ENCODE assay signal across 11 cellular contexts in the genomic region with DNA sequence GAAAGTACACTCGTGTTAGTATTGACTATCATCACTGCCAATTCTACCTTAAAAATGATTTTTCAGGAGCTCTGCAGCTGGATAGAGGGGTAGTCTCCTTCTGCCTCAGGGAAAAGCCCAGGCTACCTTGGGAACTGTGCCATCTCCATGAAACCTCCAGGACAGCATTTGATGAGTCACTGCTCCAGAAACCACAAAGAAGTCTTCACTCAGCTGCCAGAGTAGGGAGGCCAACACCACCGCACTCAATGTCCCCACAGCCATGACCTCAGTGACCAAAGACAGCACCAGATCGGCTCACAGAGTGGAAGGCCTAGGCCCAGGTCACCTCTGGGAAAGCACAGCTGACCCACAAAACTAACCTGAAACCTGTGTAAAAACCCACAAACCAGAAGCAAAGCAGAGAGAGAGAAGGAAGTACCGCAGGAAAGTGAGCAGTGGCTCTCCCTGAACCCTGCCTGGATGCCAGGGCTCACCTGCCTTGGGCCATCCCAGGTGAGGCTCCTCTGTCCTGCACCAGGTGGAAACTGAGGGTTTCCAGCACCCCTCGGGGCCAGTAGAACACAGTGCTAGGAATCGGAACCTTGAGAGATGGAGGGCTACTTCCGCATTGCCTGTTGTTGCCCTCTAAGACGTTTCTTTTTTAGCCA. TPM values are rescaled to one million over a fixed set of nuclear protein-coding genes. Genes with fewer than 3 reads are reported as not detected.
DNase-seq lines count a peak whose midpoint lies in the region; ATAC-seq, FAIRE-seq and TF ChIP-seq lines count a peak whose summit lies in the region.
"Had no signal": no experiment of that assay in that cellular context is flagged by ENCODE, and none has a peak within 500 bp of the region (broad histone marks: within the 10 kb centered on the region; RNA-seq: fewer than 3 reads in every experiment).

No MANE protein-coding gene starts in this region.

- H2BK5ac ChIP-seq in H1 (ENCODE audit: low read depth, low read length) = peak overlapping the region; percentile 1; the same call in 1 of the 2 replicates

- intact Hi-C loops in HepG2 (cut with micrococcal nuclease; ENCODE audit: unreplicated experiment) (no loop called here), mucosa of descending colon (cut with DNase I, micrococcal nuclease) (no loop called here)

- CTCF ChIA-PET in HepG2 (lab: Yijun Ruan, JAX; ENCODE audit: low intra/inter-chr PET ratio, low total read pairs) = no interaction called here
- CTCF ChIA-PET in H1 (lab: Charles Lee; ENCODE audit: partially characterized antibody) = interaction anchor here (0.9 kb wide), 1 partner anchor 258 kb away, joined by 3 read pairs; no protein-coding TSS in a partner anchor

- no peaks in the 10 kb centered on the region for H3K9me3 Mint-ChIP-seq in activated naive CD4-positive, alpha-beta T cell treated with anti-CD3 and anti-CD28 coated beads, Interleukin-2, amount 50 U/mL, for 72 hours

- H3K36me3 Mint-ChIP-seq in activated naive CD4-positive, alpha-beta T cell treated with anti-CD3 and anti-CD28 coated beads, Interleukin-2, amount 50 U/mL, for 72 hours = no peaks in the 10 kb centered on the region

- no peak for TF ChIP-seq EP300 in HepG2 (IDR thresholded peaks at IDR 0.05; ENCODE audit: low read depth in 2 of 2, low read length in 2 of 2)
- no peak for TF ChIP-seq EP300 in HepG2 (CRISPR knock-in tag; IDR thresholded peaks at IDR 0.05; ENCODE audit: borderline replicate concordance)
- no peak for TF ChIP-seq EP300 in H1 (IDR thresholded peaks at IDR 0.05; ENCODE audit: borderline replicate concordance in 1 of 2, low read depth in 2 of 2, low read length in 2 of 2)

- no peak overlapping the region for H3K4me2 ChIP-seq in HepG2 (ENCODE audit: low read depth, low read length)
- no peak overlapping the region for H3K4me2 ChIP-seq in H1 (ENCODE audit: insufficient read depth in 1 of 2, low read depth in 2 of 2, low read length in 2 of 2)

- no peak overlapping the region for H2BK15ac ChIP-seq in H1 (ENCODE audit: low read length)

- no peaks in the 10 kb centered on the region for H3K79me2 ChIP-seq in HepG2 (ENCODE audit: insufficient read depth, low read length)
- H3K79me2 ChIP-seq in H1 (ENCODE audit: control insufficient read depth in 1 of 2, insufficient read depth in 2 of 2, low read length in 2 of 2) = no peaks in the 10 kb centered on the region

- no peak overlapping the region for H3K14ac ChIP-seq in H1 (ENCODE audit: insufficient read length)

- no peak overlapping the region for H2BK120ac ChIP-seq in H1 (replicated peaks; ENCODE audit: low read depth, low read length)

- no peak overlapping the region for H3K9ac ChIP-seq in liver (ENCODE audit: low read depth in 1 of 2, low read length in 2 of 2)
- no peak overlapping the region for H3K9ac ChIP-seq in HepG2 (ENCODE audit: insufficient read depth, low read depth, low read length)
- no peak overlapping the region for H3K9ac ChIP-seq in H1 (replicated peaks in 1 of 4; ENCODE audit: extremely low read depth in 1 of 4, low read depth in 3 of 4, low read length in 3 of 4)

- no peak overlapping the region for H3K56ac ChIP-seq in H1 (replicated peaks; ENCODE audit: insufficient read length, low read depth, low read length)

- TF ChIP-seq POLR2A in HepG2 (IDR thresholded peaks at IDR 0.05; ENCODE audit: insufficient read depth in 1 of 2, low read depth in 2 of 2, low read length in 2 of 2) = no peak
- no peak for TF ChIP-seq POLR2A in H1 (IDR thresholded peaks at IDR 0.05; ENCODE audit: control extremely low read depth in 1 of 2, low read depth in 2 of 2, low read length in 2 of 2)

- no peak overlapping the region for H3K4ac ChIP-seq in H1 (replicated peaks; ENCODE audit: insufficient read length, low read depth, low read length)

- H2BK12ac ChIP-seq in H1 (ENCODE audit: low read depth, low read length) = no peak overlapping the region

- H3K4me1 ChIP-seq in liver (ENCODE audit: control insufficient read depth in 4 of 4, insufficient read depth in 4 of 4, low read length in 3 of 4) = no peaks in the 10 kb centered on the region
- no peaks in the 10 kb centered on the region for H3K4me1 ChIP-seq in HepG2 (ENCODE audit: insufficient read depth, low read length)
- peaks cover 0 to 7% (median 1%) of the 10 kb centered on the region in 4 experiments; a peak in 3 of 7 replicates for H3K4me1 ChIP-seq in H1 (replicated peaks in 1 of 4; ENCODE audit: control insufficient read depth in 3 of 4, insufficient read depth in 4 of 4, low read length in 3 of 4)
- no peaks in the 10 kb centered on the region for H3K4me1 ChIP-seq in mucosa of descending colon (ENCODE audit: low read depth)
- H3K4me1 ChIP-seq: right lobe of liver had no signal

- FAIRE-seq in HepG2 (lab: Jason Lieb, UNC) = no peak
- FAIRE-seq in H1 (lab: Jason Lieb, UNC) = no peak

- H3K4me3 ChIP-seq in liver (ENCODE audit: low read depth in 1 of 3, low read length in 3 of 3) (no peak overlapping the region), HepG2 (replicated peaks in 1 of 3; ENCODE audit: insufficient read depth in 1 of 3, low read depth in 2 of 3, low read length in 3 of 3) (no peak overlapping the region), H1 (ENCODE audit: extremely low read depth in 1 of 4, insufficient read depth in 2 of 4, low read depth in 3 of 4, low read length in 4 of 4) (no peak overlapping the region), mucosa of descending colon (no peak overlapping the region), H7 (ENCODE audit: insufficient read depth, low read depth, low read length) (no peak overlapping the region)
- H3K4me3 ChIP-seq: right lobe of liver had no signal

- no peak overlapping the region for H4K5ac ChIP-seq in H1 (ENCODE audit: insufficient read length, low read depth, low read length)

- H3K27ac ChIP-seq in liver (ENCODE audit: low read depth in 1 of 2, low read length in 2 of 2) (peak overlapping the region in 1 of 2 donors; percentile 8), HepG2 (ENCODE audit: extremely low read length, insufficient read depth, low read length) (no peak overlapping the region), H1 (ENCODE audit: low read depth, low read length) (no peak overlapping the region)
- H3K27ac ChIP-seq: right lobe of liver had no signal

- in situ Hi-C loops in HepG2 (cut with HindIII; ENCODE audit: extremely low pct_ligation_motif_present, low pct_unique_long_range_greater_than_20kb) = no loop called here

- ATAC-seq in HepG2 (no peak), mucosa of descending colon (peak; percentile 43)
- no peak for ATAC-seq in activated naive CD4-positive, alpha-beta T cell treated with anti-CD3 and anti-CD28 coated beads, Interleukin-2, amount 50 U/mL, for 72 hours
- ATAC-seq: right lobe of liver had no signal

- H4K20me1 ChIP-seq in HepG2 (ENCODE audit: insufficient read depth, low read length) (no peaks in the 10 kb centered on the region), H1 (replicated peaks in 1 of 2; ENCODE audit: control insufficient read depth in 1 of 2, insufficient read depth in 2 of 2, low read length in 2 of 2) (no peaks in the 10 kb centered on the region)

- TF ChIP-seq CTCF in liver (IDR thresholded peaks at IDR 0.05; ENCODE audit: low read depth, low read length, missing input control) = no peak
- no peak for TF ChIP-seq CTCF in HepG2 (CRISPR knock-in tag; IDR thresholded peaks at IDR 0.05)
- no peak for TF ChIP-seq CTCF in H1 (IDR thresholded peaks at IDR 0.05; ENCODE audit: control extremely low read depth in 1 of 3, insufficient read depth in 1 of 3, low read depth in 1 of 3, low read length in 3 of 3)
- no peak for TF ChIP-seq CTCF in mucosa of descending colon (IDR thresholded peaks at IDR 0.05)

- H2AK5ac ChIP-seq in H1 (ENCODE audit: low read depth, low read length) = no peak overlapping the region

- no peaks in the 10 kb centered on the region for H3K27me3 ChIP-seq in liver (ENCODE audit: control insufficient read depth in 4 of 4, insufficient read depth in 4 of 4, low read length in 3 of 4)
- no peaks in the 10 kb centered on the region for H3K27me3 ChIP-seq in HepG2 (ENCODE audit: control insufficient read depth in 1 of 2, insufficient read depth in 2 of 2, low read length in 2 of 2)
- H3K27me3 ChIP-seq in H1 (replicated peaks in 1 of 4; ENCODE audit: control insufficient read depth in 3 of 4, extremely low read depth in 1 of 4, insufficient read depth in 3 of 4, low read length in 3 of 4) = no peaks in the 10 kb centered on the region
- H3K27me3 ChIP-seq in H7 (ENCODE audit: control insufficient read depth, insufficient read depth, low read length) = no peaks in the 10 kb centered on the region
- H3K27me3 ChIP-seq: right lobe of liver had no signal

- H3K36me3 ChIP-seq in liver (ENCODE audit: control insufficient read depth in 4 of 4, insufficient read depth in 3 of 4, low read depth in 1 of 4, low read length in 3 of 4) (no peaks in the 10 kb centered on the region), HepG2 (replicated peaks in 1 of 2; ENCODE audit: control insufficient read depth in 1 of 2, insufficient read depth in 2 of 2, low read length in 2 of 2) (no peaks in the 10 kb centered on the region), H1 (ENCODE audit: control insufficient read depth in 2 of 4, insufficient read depth in 4 of 4, low read length in 3 of 4) (no peaks in the 10 kb centered on the region), mucosa of descending colon (ENCODE audit: low read depth) (no peaks in the 10 kb centered on the region), H7 (replicated peaks; ENCODE audit: control insufficient read depth, insufficient read depth, low read length) (no peaks in the 10 kb centered on the region)
- H3K36me3 ChIP-seq: right lobe of liver had no signal

- BruUV-seq in HepG2 (replicated peaks; lab: Mats Ljungman, UMichigan) = no TSS peak

- TF ChIP-seq RAD21 in liver (IDR thresholded peaks at IDR 0.05) = no peak
- no peak for TF ChIP-seq RAD21 in HepG2 (CRISPR knock-in tag; IDR thresholded peaks at IDR 0.05)
- no peak for TF ChIP-seq RAD21 in H1 (IDR thresholded peaks at IDR 0.05 in 1 of 2, conservative IDR thresholded peaks at IDR 0.05 in 1 of 2; ENCODE audit: low read depth in 2 of 2, low read length in 2 of 2)

- no peaks in the 10 kb centered on the region for H3K23me2 ChIP-seq in H1 (ENCODE audit: low read depth, low read length)

- H2BK20ac ChIP-seq in H1 (ENCODE audit: low read length) = no peak overlapping the region

- H3K18ac ChIP-seq in H1 (ENCODE audit: extremely low read depth, low read length) = no peak overlapping the region

- H3K23ac ChIP-seq in H1 (ENCODE audit: insufficient read length) = no peak overlapping the region

- H2AFZ ChIP-seq in HepG2 (ENCODE audit: low read length) (no peak overlapping the region), H1 (ENCODE audit: low read length) (0 out of 2 replicates have a peak overlapping the region, but pooled peaks have one; percentile 16)

- no peaks in the 10 kb centered on the region for H3K79me1 ChIP-seq in H1 (ENCODE audit: low read depth, low read length)

- H3K27ac Mint-ChIP-seq in activated naive CD4-positive, alpha-beta T cell treated with anti-CD3 and anti-CD28 coated beads, Interleukin-2, amount 50 U/mL, for 72 hours = no peak overlapping the region

- H4K8ac ChIP-seq in H1 (ENCODE audit: extremely low read depth, insufficient read depth, low read length) = no peak overlapping the region

- WGBS in liver = 80% methylated on average over 8 of the region's 8 CpGs
- WGBS in HepG2 (ENCODE audit: low lambda C conversion rate) = 30% methylated on average over 6 of the region's 8 CpGs
- WGBS in H1 (ENCODE audit: extremely low coverage in 1 of 2, insufficient coverage in 1 of 2, insufficient read length in 1 of 2, insufficient replicate concordance in 2 of 2, low coverage in 1 of 2, low lambda C conversion rate in 2 of 2, missing lambda C conversion rate in 1 of 2), 2 experiments = 94% methylated on average over 8 of the region's 8 CpGs; no CpG with 5 or more reads in 1 of the 2 experiments

- H4K91ac ChIP-seq in H1 (replicated peaks; ENCODE audit: insufficient read length, low read length) = no peak overlapping the region

- H3K9me3 ChIP-seq in liver (ENCODE audit: control insufficient read depth in 4 of 4, low read length in 3 of 4) (no peaks in the 10 kb centered on the region), HepG2 (ENCODE audit: low read length) (no peaks in the 10 kb centered on the region), H1 (ENCODE audit: insufficient read depth in 2 of 2, low read depth in 1 of 2, low read length in 1 of 2) (no peaks in the 10 kb centered on the region), mucosa of descending colon (no peaks in the 10 kb centered on the region)
- H3K9me3 ChIP-seq: right lobe of liver had no signal

- POLR2A ChIA-PET in HepG2 (lab: Yijun Ruan, JAX) (no interaction called here), H1 (lab: Charles Lee; ENCODE audit: partially characterized antibody) (no interaction called here)

- no peak for DNase-seq in HepG2 (ENCODE audit: low spot score)
- no peak for DNase-seq in H1 (ENCODE audit: low read depth in 1 of 2, low spot score in 2 of 2)
- DNase-seq in mucosa of descending colon = no peak
- DNase-seq in activated naive CD4-positive, alpha-beta T cell treated with anti-CD3 and anti-CD28 coated beads, Interleukin-2, amount 50 U/mL, for 72 hours (ENCODE audit: low spot score in 2 of 2) = no peak
- DNase-seq in NCI-H2171 (lab: John Stamatoyannopoulos, UW) = no peak
- DNase-seq in activated naive CD4-positive, alpha-beta T cell treated with anti-CD3 and anti-CD28 coated beads, Interleukin-2, amount 50 U/mL, for 16 hours = no peak
- no peak for DNase-seq in H7
- DNase-seq: erythroblast, NCI-H510A treated with DMSO at 0.1 percent for 48 hours, right lobe of liver had no signal

RNA-seq across cellular contexts. Expression of a gene that starts 30.0 kb away (rescaled TPM):
- total RNA-seq in liver (1 to 10 TPM; 2.9 to 4.5 TPM), HepG2 (2016; rRNA removed; fragmentation: Illumina TruSeq; extraction: Trizol) (0.02 and 0.04 TPM in 2 replicates), mucosa of descending colon (10 to 100 TPM in 1 of 3 donors, 1 to 10 TPM in 1, under 1 TPM in 1; 0.87 to 12.2 (median 3.0) TPM)
- polyA plus RNA-seq in liver (1 to 10 TPM; 1.4 to 2.9 TPM), HepG2 (2011; rRNA removed) (0.01 TPM in 1 of 2 replicates, not detected in the other), H1 (2011; rRNA removed) (3.7 and 4.9 TPM in 2 replicates)
- not detected in 2 replicates for total RNA-seq in HepG2 (2016; cell fraction: cytosol; rRNA removed; fragmentation: Illumina TruSeq; extraction: Trizol; ENCODE audit: low read depth)
- 0.04 and 0.06 TPM in 2 replicates for total RNA-seq in HepG2 (2016; cell fraction: insoluble cytoplasmic fraction; rRNA removed; fragmentation: Illumina TruSeq; extraction: Trizol)
- total RNA-seq in HepG2 (2016; cell fraction: membrane; rRNA removed; fragmentation: Illumina TruSeq; extraction: Trizol) = 0.03 TPM in 1 of 2 replicates, not detected in the other
- not detected in 2 replicates for total RNA-seq in HepG2 (2016; cell fraction: nucleus; rRNA removed; fragmentation: Illumina TruSeq; extraction: Trizol)
- polyA plus RNA-seq in HepG2 (2011; cell fraction: cytosol; rRNA removed) = 0.03 TPM in 1 of 2 replicates, not detected in the other
- polyA plus RNA-seq in HepG2 (2011; cell fraction: nucleus; rRNA removed) = not detected in 2 replicates
- not detected in 2 replicates for polyA plus RNA-seq in HepG2 (2012)
- not detected in 2 replicates for polyA plus RNA-seq in HepG2 (2016; cell fraction: cytosol; fragmentation: Illumina TruSeq; extraction: Trizol; ENCODE audit: low read depth)
- 0.05 TPM in 1 of 2 replicates, not detected in the other for polyA plus RNA-seq in HepG2 (2016; cell fraction: insoluble cytoplasmic fraction; fragmentation: Illumina TruSeq; extraction: Trizol; ENCODE audit: low read depth)
- polyA plus RNA-seq in HepG2 (2016; cell fraction: membrane; fragmentation: Illumina TruSeq; extraction: Trizol; ENCODE audit: low read depth) = not detected in 2 replicates
- 0.09 TPM in 1 of 2 replicates, not detected in the other for polyA plus RNA-seq in HepG2 (2016; cell fraction: nucleus; fragmentation: Illumina TruSeq; extraction: Trizol; ENCODE audit: insufficient read depth, low read depth)
- 36.5 TPM in 1 of 2 replicates, not detected in the other for polyA minus RNA-seq in HepG2 (2011; rRNA and poly(A)+ RNA removed; ENCODE audit: low replicate concordance)
- polyA minus RNA-seq in HepG2 (2011; cell fraction: cytosol; rRNA and poly(A)+ RNA removed) = 0.09 TPM in 1 of 2 replicates, not detected in the other
- 0.13 TPM in 1 of 2 replicates, not detected in the other for polyA minus RNA-seq in HepG2 (2011; cell fraction: nucleus; rRNA and poly(A)+ RNA removed)
- total RNA-seq in H1 (2021; fragmentation: NEBNext Ultra II Directional; extraction: Animal tissue kit (Norgen Biotek cat#: 25700)) = 6.4 and 7.2 TPM in 2 replicates
- polyA plus RNA-seq in H1 (2011; cell fraction: cytosol; rRNA removed) = 3.9 TPM
- polyA plus RNA-seq in H1 (2011; cell fraction: nucleus; rRNA removed) = 4.7 TPM
- 3.4 to 4.7 TPM (median 4.2 TPM) in 4 replicates for polyA plus RNA-seq in H1 (2012, experiment 1 of 2)
- polyA plus RNA-seq in H1 (2012, experiment 2 of 2) = 1.5 TPM
- 5.7 TPM for polyA plus RNA-seq in H1 (2013, experiment 1 of 2)
- 6.4 TPM for polyA plus RNA-seq in H1 (2013, experiment 2 of 2)
- 9.5 and 11.0 TPM in 2 replicates for polyA minus RNA-seq in H1 (2011; rRNA and poly(A)+ RNA removed)
- polyA minus RNA-seq in H1 (2011; cell fraction: cytosol; rRNA and poly(A)+ RNA removed) = 4.0 TPM
- 8.7 TPM for polyA minus RNA-seq in H1 (2011; cell fraction: nucleus; rRNA and poly(A)+ RNA removed)
- under 1 TPM; 0.07 to 0.14 TPM for total RNA-seq in activated naive CD4-positive, alpha-beta T cell treated with anti-CD3 and anti-CD28 coated beads, Interleukin-2, amount 50 U/mL, for 72 hours
- total RNA-seq in H7 (2014; rRNA removed; shearing (Covaris generic)) = 9.3 and 25.0 TPM in 2 replicates
